Comparison of ENCODE assay signal across 8 cellular contexts in the genomic region with DNA sequence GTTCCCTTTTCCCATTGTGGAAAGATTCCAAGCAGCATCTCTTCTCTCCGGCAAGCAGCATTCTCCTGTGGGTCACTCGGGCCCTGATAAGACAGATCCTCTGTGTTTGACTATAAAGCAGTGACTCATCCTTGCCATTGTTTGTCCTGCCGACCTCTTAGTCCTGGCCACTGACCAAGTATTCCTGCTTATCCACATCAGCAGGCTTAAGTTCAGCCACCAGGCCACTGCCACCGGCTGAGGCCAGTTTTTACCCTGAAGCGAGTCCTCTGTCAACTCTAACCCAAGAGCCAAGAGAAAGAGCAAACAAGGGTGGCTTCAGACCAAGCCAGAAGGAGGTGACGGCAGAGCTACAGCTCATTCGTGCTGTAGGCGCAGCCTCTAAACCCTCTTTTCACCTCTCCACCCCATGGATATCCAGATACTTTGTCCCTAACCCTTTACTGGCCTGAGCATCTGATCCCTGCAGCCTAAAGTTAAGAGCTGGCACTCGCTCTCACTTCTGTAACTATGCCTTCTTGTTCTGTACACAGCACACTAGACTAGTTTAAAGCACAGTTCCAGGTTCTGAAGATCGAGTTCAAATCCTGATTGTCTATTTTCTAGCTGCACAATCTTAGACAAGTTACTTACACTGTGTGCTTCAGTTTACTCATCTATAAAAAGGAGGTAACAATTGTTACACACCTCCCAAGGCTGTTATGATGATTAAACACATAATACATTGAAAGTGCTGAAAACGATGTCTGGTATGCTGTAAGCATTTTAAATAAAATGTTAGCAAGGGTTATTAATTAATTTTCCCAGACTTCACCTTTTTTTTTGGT. TPM values are rescaled to one million over a fixed set of nuclear protein-coding genes. Genes with fewer than 3 reads are reported as not detected.
A peak's percentile ranks its signal among the peaks of the same experiment; 100 is the strongest.
DNase-seq lines count a peak whose midpoint lies in the region; ATAC-seq and TF ChIP-seq lines count a peak whose summit lies in the region.

No MANE protein-coding gene starts in this region.

- DNase-seq in SHP77 treated with DMSO at 0.1 percent for 48 hours (lab: John Stamatoyannopoulos, UW) (peak; percentile 35), Right ventricle myocardium superior (peak; percentile 74), trophoblast cell (no peak), foreskin keratinocyte (no peak), NCI-H128 (lab: John Stamatoyannopoulos, UW; ENCODE audit: unreplicated experiment) (no peak)
- no peak for DNase-seq in central memory CD4-positive, alpha-beta T cell
- DNase-seq in effector CD4-positive, alpha-beta T cell, result no peak

- H3K4me1 ChIP-seq in ES-I3 (ENCODE audit: insufficient read depth, low read length) (peaks cover 29% of the 10 kb centered on the region), trophoblast cell (ENCODE audit: control insufficient read depth in 1 of 2, insufficient read depth in 2 of 2, low read length in 2 of 2) (peaks cover 3 to 7% of the 10 kb centered on the region in 2 experiments), foreskin keratinocyte (no peaks in the 10 kb centered on the region)

- no peak overlapping the region for H2BK5ac ChIP-seq in trophoblast cell (ENCODE audit: low read depth, low read length, poor library complexity)

- intact Hi-C loops in Right ventricle myocardium superior (cut with DNase I), result no loop called here

- H2BK120ac ChIP-seq in trophoblast cell (ENCODE audit: insufficient read depth, low read length, poor library complexity), result no peak overlapping the region

- peak overlapping the region; percentile 12 for H4K91ac ChIP-seq in trophoblast cell (ENCODE audit: low read depth, low read length)

- H3K27me3 ChIP-seq in trophoblast cell (ENCODE audit: insufficient read depth, low read length), result no peaks in the 10 kb centered on the region
- H3K27me3 ChIP-seq in foreskin keratinocyte, result peaks cover 38% of the 10 kb centered on the region

- H3K18ac ChIP-seq in trophoblast cell (ENCODE audit: low read length), result no peak overlapping the region

- H3K9me3 ChIP-seq in ES-I3 (ENCODE audit: control insufficient read depth, insufficient read depth, low read length) (no peaks in the 10 kb centered on the region), trophoblast cell (ENCODE audit: insufficient read depth, low read depth, low read length) (peaks cover 1% of the 10 kb centered on the region)

- ATAC-seq in Right ventricle myocardium superior (ENCODE audit: poor library complexity) (peak; percentile 86), foreskin keratinocyte (no peak)

- H3K4me2 ChIP-seq in trophoblast cell (ENCODE audit: low read length), result no peak overlapping the region

- no peak overlapping the region for H3K4me3 ChIP-seq in trophoblast cell (ENCODE audit: low read depth, low read length)

- H3K4ac ChIP-seq in trophoblast cell (ENCODE audit: low read depth, low read length), result no peak overlapping the region

- no peak for TF ChIP-seq CTCF in foreskin keratinocyte (conservative IDR thresholded peaks at IDR 0.05)

- H3K36me3 ChIP-seq in ES-I3 (ENCODE audit: insufficient read depth, low read length), result no peaks in the 10 kb centered on the region
- H3K36me3 ChIP-seq in trophoblast cell (ENCODE audit: control insufficient read depth in 1 of 2, insufficient read depth in 2 of 2, low read length in 2 of 2), result no peaks in the 10 kb centered on the region

- H2AFZ ChIP-seq in trophoblast cell (ENCODE audit: insufficient read depth, low read length, poor library complexity), result no peak overlapping the region

- no peak overlapping the region for H3K14ac ChIP-seq in trophoblast cell (ENCODE audit: low read length)

- H2BK12ac ChIP-seq in trophoblast cell (ENCODE audit: low read length), result peak overlapping the region; percentile 45

- H3K27ac ChIP-seq in trophoblast cell (ENCODE audit: low read depth, low read length) (no peak overlapping the region), foreskin keratinocyte (no peak overlapping the region)

- no peak overlapping the region for H4K12ac ChIP-seq in trophoblast cell (ENCODE audit: low read depth, low read length)

- H3K79me1 ChIP-seq in trophoblast cell (ENCODE audit: low read length), result peaks cover 3% of the 10 kb centered on the region

- no peak overlapping the region for H4K8ac ChIP-seq in trophoblast cell (ENCODE audit: low read depth, low read length)

- WGBS in trophoblast cell (ENCODE audit: extremely low coverage, insufficient coverage, insufficient read length), result no CpG with 5 or more reads among the region's 11 CpGs

- no peak overlapping the region for H3K23ac ChIP-seq in trophoblast cell (ENCODE audit: low read length)

- H3K9ac ChIP-seq in ES-I3 (ENCODE audit: low read depth, low read length) (peak overlapping the region; percentile 53), trophoblast cell (ENCODE audit: low read length) (no peak overlapping the region)

- no peaks in the 10 kb centered on the region for H3K79me2 ChIP-seq in trophoblast cell (ENCODE audit: control insufficient read depth, insufficient read depth, low read length, poor library complexity)

- H2AK5ac ChIP-seq in trophoblast cell (ENCODE audit: low read length), result no peak overlapping the region

RNA-seq across cellular contexts. Expression of a gene that starts 31.0 kb away (rescaled TPM):
- total RNA-seq in Right ventricle myocardium superior (10.9 TPM), foreskin keratinocyte (50.5 and 66.3 TPM in 2 replicates)
- 34.9 and 36.2 TPM in 2 replicates for polyA plus RNA-seq in trophoblast cell (2013)
- 24.9 and 29.1 TPM in 2 replicates for polyA plus RNA-seq in foreskin keratinocyte

Comparison
In these comparisons a context has a peak if more than half of its experiments do, and no peak if none do; other contexts are left out.
1. DNase-seq: peak in SHP77 treated with DMSO at 0.1 percent for 48 hours (single experiment) and Right ventricle myocardium superior (single experiment); none in trophoblast cell (0 of 2), foreskin keratinocyte (0 of 2), central memory CD4-positive, alpha-beta T cell (single experiment), NCI-H128 (single experiment) and effector CD4-positive, alpha-beta T cell (single experiment).